ENCODE assay signal across 8 cellular contexts in genomic region chr6:18585032-18585573, GRCh38.
DNase-seq lines count a peak whose midpoint lies in the region; ATAC-seq and TF ChIP-seq lines count a peak whose summit lies in the region.

No MANE protein-coding gene starts in this region.

- ATAC-seq in HG03135 (IDR thresholded peaks at IDR 0.05; ENCODE audit: unreplicated experiment) (no peak), omental fat pad (ENCODE audit: low FRiP score) (no peak)

- no peaks in the 10 kb centered on the region for H3K4me1 ChIP-seq in CD8-positive, alpha-beta memory T cell (ENCODE audit: insufficient read depth, low read length)

- no peaks in the 10 kb centered on the region for H3K9me3 ChIP-seq in CD8-positive, alpha-beta memory T cell (ENCODE audit: low read length)

- no peaks in the 10 kb centered on the region for H3K9me3 Mint-ChIP-seq in CD8-positive, alpha-beta memory T cell

- H3K27me3 Mint-ChIP-seq in CD8-positive, alpha-beta memory T cell: peaks cover 5 to 6% of the 10 kb centered on the region in 2 donors

- H3K4me1 Mint-ChIP-seq in CD8-positive, alpha-beta memory T cell: no peaks in the 10 kb centered on the region

- no peak overlapping the region for H3K27ac ChIP-seq in CD8-positive, alpha-beta memory T cell (ENCODE audit: low read depth, low read length)

- no peak overlapping the region for H3K27ac Mint-ChIP-seq in CD8-positive, alpha-beta memory T cell

- H3K27me3 ChIP-seq in CD8-positive, alpha-beta memory T cell (ENCODE audit: insufficient read depth, low read length, poor library complexity, severe bottlenecking): no peaks in the 10 kb centered on the region

- TF ChIP-seq CTCF in cardiac fibroblast (IDR thresholded peaks at IDR 0.05; ENCODE audit: low read depth, low read length) (no peak), omental fat pad (IDR thresholded peaks at IDR 0.05) (no peak)

- CTCF ChIA-PET in CD8-positive, alpha-beta memory T cell (lab: Charles Lee): no interaction called here

- H3K4me3 Mint-ChIP-seq in CD8-positive, alpha-beta memory T cell: no peak overlapping the region

- no peak overlapping the region for H3K4me3 ChIP-seq in cardiac fibroblast (replicated peaks in 1 of 2; ENCODE audit: low read depth in 2 of 2, low read length in 2 of 2)
- H3K4me3 ChIP-seq in CD8-positive, alpha-beta memory T cell (ENCODE audit: low read length): no peak overlapping the region

- peak; percentile 89 for DNase-seq in DMS53 treated with DMSO at 0.1 percent for 48 hours (lab: John Stamatoyannopoulos, UW; ENCODE audit: unreplicated experiment)
- DNase-seq in NCI-H2171 treated with DMSO at 0.1 percent for 48 hours (lab: John Stamatoyannopoulos, UW): peak; percentile 11
- peak; percentile 64 to 70 for DNase-seq in cardiac fibroblast (ENCODE audit: low read depth in 2 of 2)
- peak; percentile 38 for DNase-seq in mucosa of gallbladder (ENCODE audit: low spot score)
- DNase-seq in germinal center (ENCODE audit: low spot score): no peak
- DNase-seq in omental fat pad (ENCODE audit: low spot score): no peak
- DNase-seq in CD8-positive, alpha-beta memory T cell: no peak

- no peaks in the 10 kb centered on the region for H3K36me3 Mint-ChIP-seq in CD8-positive, alpha-beta memory T cell

- POLR2A ChIA-PET in CD8-positive, alpha-beta memory T cell (lab: Charles Lee): no interaction called here

- no peaks in the 10 kb centered on the region for H3K36me3 ChIP-seq in CD8-positive, alpha-beta memory T cell (ENCODE audit: insufficient read depth, low read length)

Comparison
In these comparisons a context has a peak if more than half of its experiments do, and no peak if none do; other contexts are left out.
1. DNase-seq: peak in DMS53 treated with DMSO at 0.1 percent for 48 hours (single experiment), NCI-H2171 treated with DMSO at 0.1 percent for 48 hours (single experiment), cardiac fibroblast (2 of 2) and mucosa of gallbladder (single experiment); none in germinal center (single experiment), omental fat pad (single experiment) and CD8-positive, alpha-beta memory T cell (0 of 5).